In the genomic region with DNA sequence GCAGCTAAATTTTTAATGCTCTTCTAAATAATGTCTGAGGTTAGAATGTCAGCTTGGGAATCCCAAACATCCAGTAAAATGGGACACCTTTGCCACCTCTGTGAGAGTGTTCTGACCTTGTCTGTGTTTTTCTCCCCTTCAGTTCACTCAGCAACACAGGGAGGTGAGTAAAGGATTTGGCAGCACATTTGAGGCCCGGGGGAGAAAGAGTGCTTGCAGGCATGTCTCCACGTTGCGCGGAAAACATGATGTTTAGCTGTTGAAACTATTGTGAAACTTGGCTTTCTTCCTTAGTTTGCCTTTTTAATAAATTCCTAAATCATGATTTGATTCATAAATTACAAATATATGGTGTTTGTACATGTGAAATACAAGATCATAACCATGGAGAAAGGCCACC, we compare ENCODE assay signal across 16 cellular contexts.
DNase-seq lines count a peak whose midpoint lies in the region; ATAC-seq and TF ChIP-seq lines count a peak whose summit lies in the region.
"Had no signal": no experiment of that assay in that cellular context is flagged by ENCODE, and none has a peak within 500 bp of the region (broad histone marks: within the 10 kb centered on the region; RNA-seq: fewer than 3 reads in every experiment).

No MANE protein-coding gene starts in this region.

- ATAC-seq in lower lobe of right lung: peak; percentile 58 to 82
- no peak for ATAC-seq in activated naive CD4-positive, alpha-beta T cell treated with anti-CD3 and anti-CD28 coated beads, Interleukin-2, amount 50 U/mL, for 72 hours

- TF ChIP-seq CTCF in lower lobe of right lung (IDR thresholded peaks at IDR 0.05): no peak
- no peak for TF ChIP-seq CTCF in smooth muscle cell (IDR thresholded peaks at IDR 0.05; ENCODE audit: borderline replicate concordance, insufficient read depth, poor library complexity, severe bottlenecking)

- H3F3A ChIP-seq in smooth muscle cell (ENCODE audit: low read depth): no peaks in the 10 kb centered on the region

- H3K27ac ChIP-seq in lower lobe of right lung (no peak overlapping the region), smooth muscle cell (ENCODE audit: low read depth) (no peak overlapping the region)
- H3K27ac ChIP-seq: cardiac muscle cell had no signal

- no peaks in the 10 kb centered on the region for H3K36me3 Mint-ChIP-seq in activated naive CD4-positive, alpha-beta T cell treated with anti-CD3 and anti-CD28 coated beads, Interleukin-2, amount 50 U/mL, for 72 hours

- H3K36me3 ChIP-seq in lower lobe of right lung (no peaks in the 10 kb centered on the region), smooth muscle cell (ENCODE audit: low read depth) (no peaks in the 10 kb centered on the region)
- H3K36me3 ChIP-seq: cardiac muscle cell had no signal

- H2AFZ ChIP-seq in smooth muscle cell (ENCODE audit: low read depth): peak overlapping the region; percentile 69

- intact Hi-C loops in lower lobe of right lung (cut with DNase I): no loop called here

- H3K9me3 ChIP-seq in lower lobe of right lung: no peaks in the 10 kb centered on the region
- H3K9me3 ChIP-seq in smooth muscle cell (replicated peaks; ENCODE audit: low read depth): no peaks in the 10 kb centered on the region

- WGBS in smooth muscle cell (ENCODE audit: low lambda C conversion rate): 77% methylated on average over 4 of the region's 4 CpGs

- no peaks in the 10 kb centered on the region for H3K79me2 ChIP-seq in smooth muscle cell (ENCODE audit: low read depth)

- H3K27ac Mint-ChIP-seq in activated naive CD4-positive, alpha-beta T cell treated with anti-CD3 and anti-CD28 coated beads, Interleukin-2, amount 50 U/mL, for 72 hours: no peak overlapping the region
- H3K27ac Mint-ChIP-seq: activated naive CD4-positive, alpha-beta T cell treated with anti-CD3 and anti-CD28 coated beads for 36 hours; B cell had no signal

- H3K4me3 ChIP-seq in lower lobe of right lung (no peak overlapping the region), smooth muscle cell (no peak overlapping the region)
- H3K4me3 ChIP-seq: cardiac muscle cell had no signal

- H4K20me1 ChIP-seq in smooth muscle cell (ENCODE audit: low read depth): no peaks in the 10 kb centered on the region

- peaks cover 10 to 14% of the 10 kb centered on the region in 2 donors for H3K9me3 Mint-ChIP-seq in activated naive CD4-positive, alpha-beta T cell treated with anti-CD3 and anti-CD28 coated beads, Interleukin-2, amount 50 U/mL, for 72 hours

- peak; percentile 37 for DNase-seq in NCI-H226
- peak; percentile 85 for DNase-seq in fibroblast of gingiva (ENCODE audit: low read depth)
- no peak for DNase-seq in lower lobe of right lung
- no peak for DNase-seq in smooth muscle cell (lab: John Stamatoyannopoulos, UW; ENCODE audit: unreplicated experiment)
- no peak for DNase-seq in A172 (ENCODE audit: low spot score)
- DNase-seq in erythroblast (lab: John Stamatoyannopoulos, UW): no peak
- DNase-seq in superior temporal gyrus (ENCODE audit: extremely low spot score): no peak
- DNase-seq in activated naive CD4-positive, alpha-beta T cell treated with anti-CD3 and anti-CD28 coated beads, Interleukin-2, amount 50 U/mL, for 72 hours (ENCODE audit: low spot score in 2 of 2): no peak
- DNase-seq: activated CD4-positive, alpha-beta T cell treated with anti-CD3 and anti-CD28 coated beads for 1 hour; activated naive CD4-positive, alpha-beta T cell treated with anti-CD3 and anti-CD28 coated beads for 36 hours; effector CD4-positive, alpha-beta T cell; Kasumi-1; NCI-H146; NCI-H446 treated with DMSO at 0.1 percent for 48 hours had no signal

- H3K9ac ChIP-seq in smooth muscle cell (ENCODE audit: low read depth): no peak overlapping the region

- no peak for TF ChIP-seq POLR2A in erythroblast (IDR thresholded peaks at IDR 0.05; ENCODE audit: low read length)

- no peak overlapping the region for H3K4me2 ChIP-seq in smooth muscle cell

- H3K27me3 ChIP-seq in lower lobe of right lung (ENCODE audit: low read depth): no peaks in the 10 kb centered on the region
- H3K27me3 ChIP-seq in smooth muscle cell (ENCODE audit: low read depth): no peaks in the 10 kb centered on the region
- H3K27me3 ChIP-seq: cardiac muscle cell had no signal

- H3K4me1 ChIP-seq in lower lobe of right lung (no peaks in the 10 kb centered on the region), smooth muscle cell (ENCODE audit: low read depth) (no peaks in the 10 kb centered on the region)

Comparison
In these comparisons a context has a peak if more than half of its experiments do, and no peak if none do; other contexts are left out.
1. DNase-seq: peak in NCI-H226 (single experiment) and fibroblast of gingiva (single experiment); none in lower lobe of right lung (single experiment), smooth muscle cell (single experiment), A172 (single experiment), erythroblast (0 of 2), superior temporal gyrus (single experiment) and activated naive CD4-positive, alpha-beta T cell treated with anti-CD3 and anti-CD28 coated beads, Interleukin-2, amount 50 U/mL, for 72 hours (0 of 2).
2. ATAC-seq: peak in lower lobe of right lung (2 of 2); none in activated naive CD4-positive, alpha-beta T cell treated with anti-CD3 and anti-CD28 coated beads, Interleukin-2, amount 50 U/mL, for 72 hours (0 of 2).